ENCODE assay signal across 1 cellular context in the genomic region with DNA sequence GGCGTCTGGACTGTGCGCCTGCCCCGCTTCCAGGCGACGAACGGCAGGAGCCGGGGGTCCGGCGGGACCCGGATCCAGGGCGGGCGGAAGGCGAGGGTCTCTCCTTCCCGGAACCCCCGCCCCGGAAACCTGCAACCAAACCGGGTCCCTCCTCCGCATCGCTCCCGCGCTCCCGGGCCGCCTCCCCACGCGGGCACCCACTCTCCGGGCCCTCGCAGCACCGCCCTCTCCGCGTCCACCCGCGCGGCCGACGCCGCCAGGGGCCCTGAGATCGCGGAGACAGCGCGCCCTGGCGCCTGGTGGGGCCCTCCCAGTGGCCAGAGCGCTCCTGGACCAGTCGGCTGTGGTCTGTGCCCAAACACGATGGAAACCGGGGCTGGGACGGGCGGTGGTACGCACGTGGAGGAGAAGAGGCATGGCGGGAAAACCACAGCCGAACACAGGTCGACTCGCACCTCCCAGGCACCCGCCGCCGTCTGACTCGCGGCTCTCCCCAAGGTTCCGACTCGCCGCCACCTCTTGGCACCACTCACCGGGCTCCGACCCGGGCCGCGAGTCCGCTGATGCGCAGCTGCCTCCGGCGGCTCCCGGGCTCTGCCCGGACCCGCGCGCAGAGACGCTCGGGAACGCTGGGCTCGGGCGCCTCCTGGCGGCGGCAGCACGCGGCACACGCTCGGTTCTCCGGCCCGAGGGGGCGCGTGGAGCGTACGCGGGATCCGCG.
TF ChIP-seq lines count a peak whose summit lies in the region.

No MANE protein-coding gene starts in this region.

TF ChIP-seq in HepG2, 621 proteins besides CTCF, POLR2A, EP300 and RAD21 (continued from another document and continues in another):
- no peak for TF ChIP-seq AHDC1 (CRISPR knock-in tag; IDR thresholded peaks at IDR 0.05; ENCODE audit: borderline replicate concordance)
- no peak for TF ChIP-seq CBX1 (IDR thresholded peaks at IDR 0.05; ENCODE audit: low read depth)
- TF ChIP-seq, protein P1, sequence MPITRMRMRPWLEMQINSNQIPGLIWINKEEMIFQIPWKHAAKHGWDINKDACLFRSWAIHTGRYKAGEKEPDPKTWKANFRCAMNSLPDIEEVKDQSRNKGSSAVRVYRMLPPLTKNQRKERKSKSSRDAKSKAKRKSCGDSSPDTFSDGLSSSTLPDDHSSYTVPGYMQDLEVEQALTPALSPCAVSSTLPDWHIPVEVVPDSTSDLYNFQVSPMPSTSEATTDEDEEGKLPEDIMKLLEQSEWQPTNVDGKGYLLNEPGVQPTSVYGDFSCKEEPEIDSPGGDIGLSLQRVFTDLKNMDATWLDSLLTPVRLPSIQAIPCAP (CRISPR knock-in tag; IDR thresholded peaks at IDR 0.05; ENCODE audit: low read depth): no peak
- TF ChIP-seq ZNF768 (CRISPR knock-in tag; IDR thresholded peaks at IDR 0.05): no peak
- TF ChIP-seq ZNF713 (CRISPR knock-in tag; IDR thresholded peaks at IDR 0.05): no peak
- no peak for TF ChIP-seq ZSCAN5A (CRISPR knock-in tag; IDR thresholded peaks at IDR 0.05; ENCODE audit: borderline replicate concordance)
- TF ChIP-seq HOXA9 (CRISPR knock-in tag; IDR thresholded peaks at IDR 0.05; ENCODE audit: borderline replicate concordance): peak; percentile 76; the same call in 1 of the 2 replicates
- TF ChIP-seq ZBTB20 (CRISPR knock-in tag; IDR thresholded peaks at IDR 0.05; ENCODE audit: borderline replicate concordance, low read depth): no peak
- peak; percentile 75 for TF ChIP-seq MAX (IDR thresholded peaks at IDR 0.05)
- TF ChIP-seq ZBTB8A (CRISPR knock-in tag; IDR thresholded peaks at IDR 0.05; ENCODE audit: borderline replicate concordance, low read depth): no peak
- no peak for TF ChIP-seq ZNF580 (CRISPR knock-in tag; IDR thresholded peaks at IDR 0.05; ENCODE audit: borderline replicate concordance, low read depth)
- TF ChIP-seq PHF5A (CRISPR knock-in tag; IDR thresholded peaks at IDR 0.05; ENCODE audit: low read depth, unreplicated experiment): no peak
- TF ChIP-seq MZF1 (CRISPR knock-in tag; IDR thresholded peaks at IDR 0.05; ENCODE audit: borderline replicate concordance): no peak
- no peak for TF ChIP-seq SRSF4 (IDR thresholded peaks at IDR 0.05; ENCODE audit: low read depth, low read length, poor library complexity, severe bottlenecking)
- no peak for TF ChIP-seq ARNTL (CRISPR knock-in tag; IDR thresholded peaks at IDR 0.05)
- TF ChIP-seq NCOA1 (CRISPR knock-in tag; IDR thresholded peaks at IDR 0.05): no peak
- peak; percentile 13; the same call in 1 of the 2 replicates for TF ChIP-seq ZBTB7B (CRISPR knock-in tag; IDR thresholded peaks at IDR 0.05)
- TF ChIP-seq SNRNP70 (IDR thresholded peaks at IDR 0.05; ENCODE audit: low read depth, low read length): no peak
- no peak for TF ChIP-seq PITX1 (CRISPR knock-in tag; IDR thresholded peaks at IDR 0.05)
- no peak for TF ChIP-seq CENPBD1 (CRISPR knock-in tag; IDR thresholded peaks at IDR 0.05; ENCODE audit: borderline replicate concordance, low read depth)
- no peak for TF ChIP-seq DR1 (CRISPR knock-in tag; IDR thresholded peaks at IDR 0.05)
- peak; percentile 65; the same call in 1 of the 2 replicates for TF ChIP-seq ZNF777 (CRISPR knock-in tag; IDR thresholded peaks at IDR 0.05)
- no peak for TF ChIP-seq KLF12 (CRISPR knock-in tag; IDR thresholded peaks at IDR 0.05; ENCODE audit: borderline replicate concordance)
- no peak for TF ChIP-seq IKZF1 (IDR thresholded peaks at IDR 0.05)
- no peak for TF ChIP-seq RARG (CRISPR knock-in tag; IDR thresholded peaks at IDR 0.05; ENCODE audit: low read depth)
- TF ChIP-seq ZBTB7A (CRISPR knock-in tag; IDR thresholded peaks at IDR 0.05): no peak
- TF ChIP-seq ELF3 (CRISPR knock-in tag; IDR thresholded peaks at IDR 0.05): no peak
- 0 out of 2 replicates have a peak, but pooled peaks have one; percentile 68 for TF ChIP-seq ZNF780A (CRISPR knock-in tag; IDR thresholded peaks at IDR 0.05)
- TF ChIP-seq, protein P2, sequence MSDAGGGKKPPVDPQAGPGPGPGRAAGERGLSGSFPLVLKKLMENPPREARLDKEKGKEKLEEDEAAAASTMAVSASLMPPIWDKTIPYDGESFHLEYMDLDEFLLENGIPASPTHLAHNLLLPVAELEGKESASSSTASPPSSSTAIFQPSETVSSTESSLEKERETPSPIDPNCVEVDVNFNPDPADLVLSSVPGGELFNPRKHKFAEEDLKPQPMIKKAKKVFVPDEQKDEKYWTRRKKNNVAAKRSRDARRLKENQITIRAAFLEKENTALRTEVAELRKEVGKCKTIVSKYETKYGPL (CRISPR knock-in tag; IDR thresholded peaks at IDR 0.05): no peak
- no peak for TF ChIP-seq ZNF180 (CRISPR knock-in tag; IDR thresholded peaks at IDR 0.05; ENCODE audit: borderline replicate concordance, low read depth)
- TF ChIP-seq ZNF788 (CRISPR knock-in tag; IDR thresholded peaks at IDR 0.05; ENCODE audit: borderline replicate concordance): no peak
- TF ChIP-seq, protein P3, sequence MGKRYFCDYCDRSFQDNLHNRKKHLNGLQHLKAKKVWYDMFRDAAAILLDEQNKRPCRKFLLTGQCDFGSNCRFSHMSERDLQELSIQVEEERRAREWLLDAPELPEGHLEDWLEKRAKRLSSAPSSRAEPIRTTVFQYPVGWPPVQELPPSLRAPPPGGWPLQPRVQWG (CRISPR knock-in tag; IDR thresholded peaks at IDR 0.05; ENCODE audit: borderline replicate concordance, low read depth): no peak
- TF ChIP-seq JUNB (CRISPR knock-in tag; IDR thresholded peaks at IDR 0.05; ENCODE audit: borderline replicate concordance): no peak
- TF ChIP-seq ZSCAN12 (CRISPR knock-in tag; IDR thresholded peaks at IDR 0.05): no peak
- TF ChIP-seq ZFAT (CRISPR knock-in tag; conservative IDR thresholded peaks at IDR 0.05): no peak
- TF ChIP-seq MTF2 (CRISPR knock-in tag; IDR thresholded peaks at IDR 0.05; ENCODE audit: borderline replicate concordance): peak; percentile 72; the same call in 1 of the 2 replicates
- TF ChIP-seq, protein P4, sequence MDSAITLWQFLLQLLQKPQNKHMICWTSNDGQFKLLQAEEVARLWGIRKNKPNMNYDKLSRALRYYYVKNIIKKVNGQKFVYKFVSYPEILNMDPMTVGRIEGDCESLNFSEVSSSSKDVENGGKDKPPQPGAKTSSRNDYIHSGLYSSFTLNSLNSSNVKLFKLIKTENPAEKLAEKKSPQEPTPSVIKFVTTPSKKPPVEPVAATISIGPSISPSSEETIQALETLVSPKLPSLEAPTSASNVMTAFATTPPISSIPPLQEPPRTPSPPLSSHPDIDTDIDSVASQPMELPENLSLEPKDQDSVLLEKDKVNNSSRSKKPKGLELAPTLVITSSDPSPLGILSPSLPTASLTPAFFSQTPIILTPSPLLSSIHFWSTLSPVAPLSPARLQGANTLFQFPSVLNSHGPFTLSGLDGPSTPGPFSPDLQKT (CRISPR knock-in tag; IDR thresholded peaks at IDR 0.05; ENCODE audit: borderline replicate concordance): no peak
- TF ChIP-seq, protein P5, sequence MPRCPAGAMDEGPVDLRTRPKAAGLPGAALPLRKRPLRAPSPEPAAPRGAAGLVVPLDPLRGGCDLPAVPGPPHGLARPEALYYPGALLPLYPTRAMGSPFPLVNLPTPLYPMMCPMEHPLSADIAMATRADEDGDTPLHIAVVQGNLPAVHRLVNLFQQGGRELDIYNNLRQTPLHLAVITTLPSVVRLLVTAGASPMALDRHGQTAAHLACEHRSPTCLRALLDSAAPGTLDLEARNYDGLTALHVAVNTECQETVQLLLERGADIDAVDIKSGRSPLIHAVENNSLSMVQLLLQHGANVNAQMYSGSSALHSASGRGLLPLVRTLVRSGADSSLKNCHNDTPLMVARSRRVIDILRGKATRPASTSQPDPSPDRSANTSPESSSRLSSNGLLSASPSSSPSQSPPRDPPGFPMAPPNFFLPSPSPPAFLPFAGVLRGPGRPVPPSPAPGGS (CRISPR knock-in tag; IDR thresholded peaks at IDR 0.05): no peak
- no peak for TF ChIP-seq ZNF501 (CRISPR knock-in tag; IDR thresholded peaks at IDR 0.05)
- TF ChIP-seq MIER2 (CRISPR knock-in tag; IDR thresholded peaks at IDR 0.05): no peak
- TF ChIP-seq EHMT2 (IDR thresholded peaks at IDR 0.05; ENCODE audit: borderline replicate concordance, low read depth, low read length): no peak
- no peak for TF ChIP-seq ZNF292 (CRISPR knock-in tag; IDR thresholded peaks at IDR 0.05; ENCODE audit: borderline replicate concordance, low read depth)
- TF ChIP-seq PPARG (CRISPR knock-in tag; conservative IDR thresholded peaks at IDR 0.05): no peak
- TF ChIP-seq ZNF543 (CRISPR knock-in tag; IDR thresholded peaks at IDR 0.05): 0 out of 2 replicates have a peak, but pooled peaks have one; percentile 24
- peak; percentile 19; the same call in 1 of the 2 replicates for TF ChIP-seq ZNF776 (CRISPR knock-in tag; IDR thresholded peaks at IDR 0.05)
- TF ChIP-seq TGIF2 (CRISPR knock-in tag; IDR thresholded peaks at IDR 0.05): no peak
- TF ChIP-seq ADNP (CRISPR knock-in tag; IDR thresholded peaks at IDR 0.05): no peak
- TF ChIP-seq, protein P6, sequence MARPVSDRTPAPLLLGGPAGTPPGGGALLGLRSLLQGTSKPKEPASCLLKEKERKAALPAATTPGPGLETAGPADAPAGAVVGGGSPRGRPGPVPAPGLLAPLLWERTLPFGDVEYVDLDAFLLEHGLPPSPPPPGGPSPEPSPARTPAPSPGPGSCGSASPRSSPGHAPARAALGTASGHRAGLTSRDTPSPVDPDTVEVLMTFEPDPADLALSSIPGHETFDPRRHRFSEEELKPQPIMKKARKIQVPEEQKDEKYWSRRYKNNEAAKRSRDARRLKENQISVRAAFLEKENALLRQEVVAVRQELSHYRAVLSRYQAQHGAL (CRISPR knock-in tag; IDR thresholded peaks at IDR 0.05; ENCODE audit: not compliant biosample characterization): no peak
- peak; percentile 76; the same call in 1 of the 2 replicates for TF ChIP-seq HOXA7 (CRISPR knock-in tag; IDR thresholded peaks at IDR 0.05)
- no peak for TF ChIP-seq GMEB1 (CRISPR knock-in tag; IDR thresholded peaks at IDR 0.05; ENCODE audit: borderline replicate concordance)
- TF ChIP-seq FOXK2 (IDR thresholded peaks at IDR 0.05): no peak
- no peak for TF ChIP-seq ZNF235 (CRISPR knock-in tag; IDR thresholded peaks at IDR 0.05; ENCODE audit: borderline replicate concordance)
- peak; percentile 56; the same call in 1 of the 2 replicates for TF ChIP-seq SALL2 (CRISPR knock-in tag; IDR thresholded peaks at IDR 0.05)
